ENCODE assay signal across 17 cellular contexts in the genomic region with DNA sequence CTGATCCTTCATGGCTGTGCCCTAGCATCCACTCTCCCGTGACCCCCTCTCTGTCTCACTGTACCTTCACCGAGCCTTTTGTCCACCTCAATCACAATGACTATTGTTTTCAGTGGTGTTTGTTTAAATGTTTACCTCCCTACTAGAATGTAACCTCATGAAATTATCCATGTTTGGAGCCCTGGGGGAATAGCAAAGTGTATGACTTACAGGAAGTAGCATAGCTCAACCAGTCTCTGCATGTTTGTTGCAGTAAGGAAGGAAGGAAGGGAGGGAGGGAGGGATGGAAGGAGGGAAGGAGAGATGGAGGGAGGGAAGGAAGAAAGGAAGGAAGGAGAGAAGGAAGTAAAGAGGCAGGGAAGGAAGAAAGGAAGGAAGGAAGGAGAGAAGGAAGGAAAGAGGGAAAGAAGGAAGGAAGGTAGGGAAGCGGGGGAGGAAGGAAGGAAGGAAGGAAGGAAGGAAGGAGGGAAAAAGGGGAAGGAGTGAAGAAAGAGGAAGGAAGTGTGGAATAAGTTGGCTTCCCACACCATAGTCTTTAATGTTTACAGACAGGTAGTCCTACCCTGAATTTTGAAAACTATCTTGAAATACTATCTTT.
DNase-seq lines count a peak whose midpoint lies in the region; ATAC-seq, FAIRE-seq and TF ChIP-seq lines count a peak whose summit lies in the region.
"Had no signal": no experiment of that assay in that cellular context is flagged by ENCODE, and none has a peak within 500 bp of the region (broad histone marks: within the 10 kb centered on the region; RNA-seq: fewer than 3 reads in every experiment).

No MANE protein-coding gene starts in this region.

- WGBS in HepG2 (ENCODE audit: low lambda C conversion rate), result 75% methylated on average over 3 of the region's 3 CpGs
- WGBS in right lobe of liver (ENCODE audit: insufficient coverage, low coverage, low lambda C conversion rate, missing lambda C conversion rate), result 73% methylated on average over 3 of the region's 3 CpGs
- 90 to 92% methylated on average over 3 of the region's 3 CpGs for WGBS in transverse colon (ENCODE audit: low coverage in 1 of 2), 2 donors

- no peak for TF ChIP-seq EP300 in HepG2 (IDR thresholded peaks at IDR 0.05; ENCODE audit: low read depth in 2 of 2, low read length in 2 of 2)
- no peak for TF ChIP-seq EP300 in HepG2 (CRISPR knock-in tag; IDR thresholded peaks at IDR 0.05; ENCODE audit: borderline replicate concordance)
- no peak for TF ChIP-seq EP300 in transverse colon (IDR thresholded peaks at IDR 0.05; ENCODE audit: low read depth)

- BruUV-seq in HepG2 (replicated peaks; lab: Mats Ljungman, UMichigan), result no TSS peak

- ATAC-seq in HepG2, result no peak
- no peak for ATAC-seq in right lobe of liver

- no peak overlapping the region for H3K4me2 ChIP-seq in HepG2 (ENCODE audit: low read depth, low read length)
- no peak overlapping the region for H3K4me2 ChIP-seq in keratinocyte (ENCODE audit: control insufficient read depth, extremely low read depth, insufficient read depth, low read depth, low read length)
- H3K4me2 ChIP-seq: BLaER1 had no signal

- H3K9me3 ChIP-seq in HepG2 (ENCODE audit: low read length) (no peaks in the 10 kb centered on the region), right lobe of liver (peaks cover 0 to 5% (median 0%) of the 10 kb centered on the region in 4 donors), keratinocyte (ENCODE audit: control insufficient read depth, low read depth, low read length) (no peaks in the 10 kb centered on the region), transverse colon (no peaks in the 10 kb centered on the region)
- H3K9me3 ChIP-seq: Caco-2 had no signal

- TF ChIP-seq CTCF in HepG2 (CRISPR knock-in tag; IDR thresholded peaks at IDR 0.05) (no peak), right lobe of liver (IDR thresholded peaks at IDR 0.05) (no peak), bronchial epithelial cell (IDR thresholded peaks at IDR 0.05; ENCODE audit: insufficient read depth, low read length, severe bottlenecking) (no peak), keratinocyte (optimal IDR thresholded peaks at IDR 0.05 in 1 of 3, IDR thresholded peaks at IDR 0.05 in 1 of 3, conservative IDR thresholded peaks at IDR 0.05 in 1 of 3; ENCODE audit: extremely low read depth in 1 of 3, insufficient read depth in 2 of 3, low read length in 3 of 3) (no peak), transverse colon (IDR thresholded peaks at IDR 0.05) (no peak)

- DNase-seq in HepG2 (ENCODE audit: low spot score) (no peak), right lobe of liver (no peak), bronchial epithelial cell (ENCODE audit: low read depth) (peak; percentile 87), keratinocyte (ENCODE audit: low read depth, low spot score) (peak; percentile 38), transverse colon (no peak), NCI-H1417 (lab: John Stamatoyannopoulos, UW) (no peak), DMS79 (lab: John Stamatoyannopoulos, UW) (no peak)
- DNase-seq: 8988T; AML-193; Caco-2; CD8-positive, alpha-beta memory T cell; GF-D8; GOT3; H9; HFFc6 had no signal

- H3K4me3 ChIP-seq in HepG2 (replicated peaks in 1 of 3; ENCODE audit: insufficient read depth in 1 of 3, low read depth in 2 of 3, low read length in 3 of 3), result no peak overlapping the region
- H3K4me3 ChIP-seq in right lobe of liver, result no peak overlapping the region
- no peak overlapping the region for H3K4me3 ChIP-seq in bronchial epithelial cell (ENCODE audit: low read depth, low read length)
- no peak overlapping the region for H3K4me3 ChIP-seq in keratinocyte (ENCODE audit: control insufficient read depth in 2 of 3, extremely low read depth in 1 of 3, insufficient read depth in 2 of 3, low read depth in 1 of 3, low read length in 3 of 3)
- H3K4me3 ChIP-seq in transverse colon, result no peak overlapping the region
- H3K4me3 ChIP-seq: BLaER1 had no signal

- H3K79me2 ChIP-seq in HepG2 (ENCODE audit: insufficient read depth, low read length), result no peaks in the 10 kb centered on the region
- H3K79me2 ChIP-seq in keratinocyte (ENCODE audit: control insufficient read depth, insufficient read depth, low read length), result no peaks in the 10 kb centered on the region

- TF ChIP-seq RAD21 in HepG2 (CRISPR knock-in tag; IDR thresholded peaks at IDR 0.05), result no peak

- H3K9ac ChIP-seq in HepG2 (ENCODE audit: insufficient read depth, low read depth, low read length), result no peak overlapping the region
- peak overlapping the region; percentile 22 for H3K9ac ChIP-seq in keratinocyte (ENCODE audit: control insufficient read depth, extremely low read depth, insufficient read depth, low read length)
- H3K9ac ChIP-seq: BLaER1 had no signal

- no peak overlapping the region for H3K27ac ChIP-seq in HepG2 (ENCODE audit: extremely low read length, insufficient read depth, low read length)
- H3K27ac ChIP-seq in right lobe of liver, result no peak overlapping the region
- peak overlapping the region; percentile 79 for H3K27ac ChIP-seq in keratinocyte (ENCODE audit: control insufficient read depth, insufficient read depth, low read length)
- no peak overlapping the region for H3K27ac ChIP-seq in transverse colon
- H3K27ac ChIP-seq: BLaER1 had no signal

- H2AFZ ChIP-seq in HepG2 (ENCODE audit: low read length) (no peak overlapping the region), keratinocyte (ENCODE audit: control insufficient read depth, low read length) (peak overlapping the region; percentile 51)

- H4K20me1 ChIP-seq in HepG2 (ENCODE audit: insufficient read depth, low read length) (no peaks in the 10 kb centered on the region), keratinocyte (ENCODE audit: control insufficient read depth, extremely low read depth, insufficient read depth, low read length) (no peaks in the 10 kb centered on the region)
- H4K20me1 ChIP-seq: BLaER1 had no signal

- no peak for FAIRE-seq in HepG2 (lab: Jason Lieb, UNC)
- FAIRE-seq in bronchial epithelial cell (lab: Jason Lieb, UNC), result no peak
- no peak for FAIRE-seq in keratinocyte (lab: Jason Lieb, UNC)
- FAIRE-seq: GM19239 had no signal

- no peaks in the 10 kb centered on the region for H3K9me1 ChIP-seq in keratinocyte (ENCODE audit: control insufficient read depth, extremely low read depth, insufficient read depth, low read length)

- intact Hi-C loops in HepG2 (cut with micrococcal nuclease; ENCODE audit: unreplicated experiment), result no loop called here
- intact Hi-C loops in right lobe of liver (cut with DNase I), result loop anchor here in 1 of 2 donors (10.0 kb wide), 1 partner anchor 608 kb away; no protein-coding TSS in a partner anchor
- intact Hi-C loops in transverse colon (cut with DNase I; ENCODE audit: low total_unique reads), result no loop called here

- in situ Hi-C loops in HepG2 (cut with HindIII; ENCODE audit: extremely low pct_ligation_motif_present, low pct_unique_long_range_greater_than_20kb) (no loop called here), transverse colon (cut with MboI; ENCODE audit: low pct_ligation_motif_present in 1 of 4, low pct_unique_long_range_greater_than_20kb in 1 of 4, low sequenced_read_pairs in 3 of 4) (loop anchor here in 1 of 4 donors (10.0 kb wide), 1 partner anchor 608 kb away; no protein-coding TSS in a partner anchor)

- H3K36me3 ChIP-seq in HepG2 (replicated peaks in 1 of 2; ENCODE audit: control insufficient read depth in 1 of 2, insufficient read depth in 2 of 2, low read length in 2 of 2) (no peaks in the 10 kb centered on the region), right lobe of liver (peaks cover 0 to 3% (median 0%) of the 10 kb centered on the region in 4 donors), bronchial epithelial cell (ENCODE audit: control insufficient read depth, insufficient read depth, low read length) (no peaks in the 10 kb centered on the region), keratinocyte (ENCODE audit: control insufficient read depth in 2 of 2, extremely low read depth in 1 of 2, insufficient read depth in 2 of 2, low read length in 2 of 2) (no peaks in the 10 kb centered on the region), transverse colon (no peaks in the 10 kb centered on the region)
- H3K36me3 ChIP-seq: BLaER1 had no signal

- H3K27me3 ChIP-seq in HepG2 (ENCODE audit: control insufficient read depth in 1 of 2, insufficient read depth in 2 of 2, low read length in 2 of 2) (no peaks in the 10 kb centered on the region; a peak in 1 of 5 replicates), right lobe of liver (no peaks in the 10 kb centered on the region), bronchial epithelial cell (ENCODE audit: control insufficient read depth, insufficient read depth, low read length) (no peaks in the 10 kb centered on the region), keratinocyte (ENCODE audit: control insufficient read depth, extremely low read depth, insufficient read depth, low read length) (no peaks in the 10 kb centered on the region), transverse colon (no peaks in the 10 kb centered on the region)
- H3K27me3 ChIP-seq: BLaER1 had no signal

- dilution Hi-C loops in keratinocyte (cut with MboI; ENCODE audit: extremely low pct_ligation_motif_present, low sequenced_read_pairs), result no loop called here

- H3K4me1 ChIP-seq in HepG2 (ENCODE audit: insufficient read depth, low read length), result peaks cover 44% of the 10 kb centered on the region
- H3K4me1 ChIP-seq in right lobe of liver, result peaks cover 0 to 11% (median 2%) of the 10 kb centered on the region in 4 donors
- peaks cover 14% of the 10 kb centered on the region for H3K4me1 ChIP-seq in keratinocyte (ENCODE audit: control insufficient read depth, extremely low read depth, insufficient read depth, low read length)
- H3K4me1 ChIP-seq in transverse colon, result no peaks in the 10 kb centered on the region
- H3K4me1 ChIP-seq: BLaER1, Caco-2 had no signal

- CTCF ChIA-PET in HepG2 (lab: Yijun Ruan, JAX; ENCODE audit: low intra/inter-chr PET ratio, low total read pairs), result no interaction called here

- POLR2A ChIA-PET in HepG2 (lab: Yijun Ruan, JAX), result no interaction called here

- TF ChIP-seq POLR2A in HepG2 (IDR thresholded peaks at IDR 0.05; ENCODE audit: insufficient read depth in 1 of 2, low read depth in 2 of 2, low read length in 2 of 2) (no peak), right lobe of liver (IDR thresholded peaks at IDR 0.05) (no peak), transverse colon (IDR thresholded peaks at IDR 0.05) (no peak)

TF ChIP-seq in HepG2, 621 proteins besides CTCF, POLR2A, EP300 and RAD21 (continues in another document):
- TF ChIP-seq, protein P1, sequence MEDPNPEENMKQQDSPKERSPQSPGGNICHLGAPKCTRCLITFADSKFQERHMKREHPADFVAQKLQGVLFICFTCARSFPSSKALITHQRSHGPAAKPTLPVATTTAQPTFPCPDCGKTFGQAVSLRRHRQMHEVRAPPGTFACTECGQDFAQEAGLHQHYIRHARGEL (CRISPR knock-in tag; IDR thresholded peaks at IDR 0.05), result no peak

Comparison
In these comparisons a context has a peak if more than half of its experiments do, and no peak if none do; other contexts are left out.
1. DNase-seq: peak in bronchial epithelial cell (single experiment) and keratinocyte (single experiment); none in HepG2 (single experiment), right lobe of liver (0 of 3), transverse colon (single experiment), NCI-H1417 (0 of 3) and DMS79 (single experiment).